In genomic region chr3:122927726-122928125, GRCh38 we compare ENCODE assay signal across 16 cellular contexts.
A peak's percentile ranks its signal among the peaks of the same experiment; 100 is the strongest.
DNase-seq lines count a peak whose midpoint lies in the region; TF ChIP-seq lines count a peak whose summit lies in the region.
"Had no signal": no experiment of that assay in that cellular context is flagged by ENCODE, and none has a peak within 500 bp of the region (broad histone marks: within the 10 kb centered on the region; RNA-seq: fewer than 3 reads in every experiment).

No MANE protein-coding gene starts in this region.

- peaks cover 8% of the 10 kb centered on the region for H3K4me1 ChIP-seq in suprapubic skin

- H3K36me3 Mint-ChIP-seq in CD14-positive monocyte (no peaks in the 10 kb centered on the region), glutamatergic neuron (ENCODE audit: unreplicated experiment) (no peaks in the 10 kb centered on the region)
- H3K36me3 Mint-ChIP-seq: CD4-positive, alpha-beta memory T cell; IgD-negative memory B cell had no signal

- H3K27ac Mint-ChIP-seq in CD14-positive monocyte (peak overlapping the region in 1 of 7 donors; percentile 10), glutamatergic neuron (ENCODE audit: unreplicated experiment) (peak overlapping the region; percentile 48)
- H3K27ac Mint-ChIP-seq: CD4-positive, alpha-beta memory T cell; IgD-negative memory B cell had no signal

- H3K4me3 ChIP-seq in suprapubic skin, result no peak overlapping the region

- H3K9me3 Mint-ChIP-seq in CD14-positive monocyte, result peaks cover 0 to 2% (median 0%) of the 10 kb centered on the region in 7 donors
- H3K9me3 Mint-ChIP-seq in glutamatergic neuron (ENCODE audit: unreplicated experiment), result peaks cover 3% of the 10 kb centered on the region
- H3K9me3 Mint-ChIP-seq: CD4-positive, alpha-beta memory T cell; IgD-negative memory B cell had no signal

- intact Hi-C loops in CD14-positive monocyte (cut with micrococcal nuclease) (no loop called here), posterior vena cava (cut with DNase I) (loop anchor here in 1 of 2 donors (2.0 kb wide), 1 partner anchor 301 kb away; no protein-coding TSS in a partner anchor)

- H3K27me3 Mint-ChIP-seq in CD14-positive monocyte (ENCODE audit: low read depth in 3 of 3) (peaks cover 2 to 9% (median 6%) of the 10 kb centered on the region in 3 donors), glutamatergic neuron (ENCODE audit: unreplicated experiment) (peaks cover 9% of the 10 kb centered on the region)

- TF ChIP-seq POLR2A in suprapubic skin (IDR thresholded peaks at IDR 0.05), result no peak

- CTCF ChIA-PET in HEK293T (lab: Yijun Ruan, JAX), result no interaction called here

- no peak for TF ChIP-seq CTCF in CD14-positive monocyte (IDR thresholded peaks at IDR 0.05)
- TF ChIP-seq CTCF in glutamatergic neuron (IDR thresholded peaks at IDR 0.05; ENCODE audit: partially characterized antibody, unreplicated experiment), result no peak
- no peak for TF ChIP-seq CTCF in suprapubic skin (IDR thresholded peaks at IDR 0.05)

- no peaks in the 10 kb centered on the region for H3K9me3 ChIP-seq in suprapubic skin

- H3K36me3 ChIP-seq in suprapubic skin, result no peaks in the 10 kb centered on the region

- peak; percentile 27 for DNase-seq in CD14-positive monocyte (ENCODE audit: low spot score)
- DNase-seq in glutamatergic neuron, result no peak
- DNase-seq in posterior vena cava (ENCODE audit: low spot score), result peak; percentile 64
- DNase-seq in suprapubic skin (ENCODE audit: low spot score in 2 of 2), result peak; percentile 25 to 63
- DNase-seq in AG08396 (ENCODE audit: low spot score), result no peak
- DNase-seq in dedifferentiated amniotic fluid mesenchymal stem cell (ENCODE audit: extremely low spot score), result no peak
- DNase-seq in HEK293T (ENCODE audit: extremely low spot score), result no peak
- DNase-seq: ACHN; AML-193; CD4-positive, alpha-beta memory T cell; DMS79 treated with DMSO at 0.1 percent for 48 hours; GF-D8; GOT3; H7 had no signal

- TF ChIP-seq EP300 in suprapubic skin (IDR thresholded peaks at IDR 0.05), result no peak

- peaks cover 12% of the 10 kb centered on the region for H3K27me3 ChIP-seq in suprapubic skin

- WGBS in suprapubic skin, result 93% methylated on average over 10 of the region's 10 CpGs

- POLR2A ChIA-PET in HEK293T (lab: Yijun Ruan, JAX), result no interaction called here

- H3K27ac ChIP-seq in suprapubic skin, result no peak overlapping the region
- H3K27ac ChIP-seq: C4-2B had no signal

- H3K4me1 Mint-ChIP-seq in CD14-positive monocyte (no peaks in the 10 kb centered on the region), glutamatergic neuron (ENCODE audit: low read depth, unreplicated experiment) (peaks cover 20% of the 10 kb centered on the region)
- H3K4me1 Mint-ChIP-seq: IgD-negative memory B cell had no signal

- H3K4me3 Mint-ChIP-seq in CD14-positive monocyte, result no peak overlapping the region
- H3K4me3 Mint-ChIP-seq in glutamatergic neuron (ENCODE audit: unreplicated experiment), result no peak overlapping the region
- H3K4me3 Mint-ChIP-seq: CD4-positive, alpha-beta memory T cell had no signal

TF ChIP-seq in HEK293T, 16 proteins besides CTCF, POLR2A, EP300 and RAD21:
- no peak for TF ChIP-seq SP1 (IDR thresholded peaks at IDR 0.05)
- TF ChIP-seq BHLHE40 (IDR thresholded peaks at IDR 0.05; ENCODE audit: borderline replicate concordance), result no peak
- no peak for TF ChIP-seq TARDBP (IDR thresholded peaks at IDR 0.05)
- TF ChIP-seq SUZ12 (IDR thresholded peaks at IDR 0.05), result no peak
- TF ChIP-seq ARNT (IDR thresholded peaks at IDR 0.05), result no peak
- TF ChIP-seq ELF4 (IDR thresholded peaks at IDR 0.05), result no peak
- no peak for TF ChIP-seq LEF1 (IDR thresholded peaks at IDR 0.05; ENCODE audit: borderline replicate concordance)
- no peak for TF ChIP-seq FOXA1 (IDR thresholded peaks at IDR 0.05)
- TF ChIP-seq HDGF (IDR thresholded peaks at IDR 0.05; ENCODE audit: borderline replicate concordance), result no peak
- TF ChIP-seq FOXM1 (IDR thresholded peaks at IDR 0.05; ENCODE audit: borderline replicate concordance), result no peak
- TF ChIP-seq PKNOX1 (IDR thresholded peaks at IDR 0.05), result no peak
- no peak for TF ChIP-seq NFRKB (IDR thresholded peaks at IDR 0.05)
- TF ChIP-seq CTBP1 (IDR thresholded peaks at IDR 0.05; ENCODE audit: borderline replicate concordance), result no peak
- TF ChIP-seq ZNF384 (IDR thresholded peaks at IDR 0.05), result no peak
- TF ChIP-seq L3MBTL2 (conservative IDR thresholded peaks at IDR 0.05), result no peak
- TF ChIP-seq FOXK2 (IDR thresholded peaks at IDR 0.05), result no peak

Comparison
In these comparisons a context has a peak if more than half of its experiments do, and no peak if none do; other contexts are left out.
1. DNase-seq: peak in CD14-positive monocyte (single experiment), posterior vena cava (single experiment) and suprapubic skin (2 of 2); none in glutamatergic neuron (single experiment), AG08396 (single experiment), dedifferentiated amniotic fluid mesenchymal stem cell (single experiment) and HEK293T (single experiment).